ENCODE assay signal across 9 cellular contexts in the genomic region with DNA sequence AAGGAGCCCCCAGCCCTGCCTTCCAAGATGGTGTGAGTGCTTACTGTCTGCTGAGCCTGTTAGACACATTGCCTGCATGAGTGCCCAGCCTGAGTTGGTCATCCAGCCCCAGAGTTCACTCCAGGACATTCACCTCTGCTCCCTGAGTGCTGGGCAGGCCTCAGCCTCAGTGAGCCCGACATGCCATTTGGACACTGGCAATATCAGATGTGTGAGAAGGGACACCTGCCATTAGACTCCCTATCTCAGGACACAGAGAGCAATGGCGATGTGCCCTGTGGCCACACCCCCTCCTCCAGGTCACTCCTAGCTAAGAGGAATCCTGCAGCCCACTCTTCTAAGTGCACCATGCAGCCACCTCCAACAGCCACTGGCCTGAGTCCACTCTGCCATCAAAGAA. TPM values are rescaled to one million over a fixed set of nuclear protein-coding genes. Genes with fewer than 3 reads are reported as not detected.
"Had no signal": no experiment of that assay in that cellular context is flagged by ENCODE, and none has a peak within 500 bp of the region (broad histone marks: within the 10 kb centered on the region; RNA-seq: fewer than 3 reads in every experiment).

No MANE protein-coding gene starts in this region.

- H3K4me1 ChIP-seq: HAP-1 had no signal

- DNase-seq: GM23248, GOT3, H7, HFFc6, IMR-90 had no signal

- H3K4me3 ChIP-seq: GM23248, HAP-1, K562 had no signal

- H3K36me3 ChIP-seq: HAP-1 had no signal

- H3K9me3 ChIP-seq: HAP-1 had no signal

- H3K27ac ChIP-seq: GM23248 had no signal

RNA-seq across cellular contexts. Expression of gene CES5A, which starts 34.7 kb away (rescaled TPM):
- total RNA-seq: GM23248, H4, H7, HFFc6, HT-29, IMR-90 had no signal
